ENCODE assay signal across 10 cellular contexts in genomic region chr10:11403116-11403515, GRCh38.
A peak's percentile ranks its signal among the peaks of the same experiment; 100 is the strongest.
DNase-seq lines count a peak whose midpoint lies in the region; ATAC-seq and TF ChIP-seq lines count a peak whose summit lies in the region.
"Had no signal": no experiment of that assay in that cellular context is flagged by ENCODE, and none has a peak within 500 bp of the region (broad histone marks: within the 10 kb centered on the region; RNA-seq: fewer than 3 reads in every experiment).

No MANE protein-coding gene starts in this region.

- no peaks in the 10 kb centered on the region for H3K36me3 Mint-ChIP-seq in activated T-cell treated with anti-CD3 and anti-CD28 coated beads, Interleukin-2, amount 50 U/mL, for 24 hours (ENCODE audit: low read depth)
- H3K36me3 Mint-ChIP-seq: CD14-positive monocyte had no signal

- H3K27me3 ChIP-seq in DND-41 (ENCODE audit: insufficient read depth, low read length, poor library complexity), result no peaks in the 10 kb centered on the region
- no peaks in the 10 kb centered on the region for H3K27me3 ChIP-seq in esophagus squamous epithelium

- no peaks in the 10 kb centered on the region for H4K20me1 ChIP-seq in DND-41 (ENCODE audit: insufficient read depth, low read length)

- intact Hi-C loops in esophagus squamous epithelium (cut with DNase I), result no loop called here

- WGBS in esophagus squamous epithelium, 2 donors, result 44 to 68% methylated on average over 9 to 11 of the region's 11 CpGs

- H3K27ac ChIP-seq in DND-41 (ENCODE audit: low read length) (peak overlapping the region; percentile 86), esophagus squamous epithelium (peak overlapping the region in 1 of 4 donors; percentile 28)

- DNase-seq in DND-41 (peak; percentile 89), NAMALWA (ENCODE audit: low spot score) (peak; percentile 14), iPS-NIHi11 (ENCODE audit: low spot score) (no peak), NCI-H2227 treated with DMSO at 0.1 percent for 48 hours (lab: John Stamatoyannopoulos, UW) (no peak), Ammon's horn (ENCODE audit: low spot score) (no peak), esophagus squamous epithelium (lab: John Stamatoyannopoulos, UW) (no peak)
- DNase-seq in activated T-cell treated with anti-CD3 and anti-CD28 coated beads, Interleukin-2, amount 50 U/mL, for 24 hours, result peak; percentile 59
- DNase-seq in stimulated activated CD4-positive, alpha-beta T cell treated with anti-CD3 and anti-CD28 coated beads, Interleukin-1b, Interleukin-23, amount 100 ng/mL, for 4 hours (ENCODE audit: low read depth in 2 of 2), result peak; percentile 9 to 37
- DNase-seq: NCI-H2081 treated with DMSO at 0.1 percent for 48 hours had no signal

- H3K9me3 ChIP-seq in DND-41 (ENCODE audit: insufficient read depth, low read length, severe bottlenecking) (no peaks in the 10 kb centered on the region), esophagus squamous epithelium (no peaks in the 10 kb centered on the region)

- ATAC-seq in DND-41 (ENCODE audit: insufficient read depth, low read depth), result peak; percentile 96

- H3K9ac ChIP-seq in DND-41 (ENCODE audit: low read depth, low read length), result peak overlapping the region; percentile 37

- H3K4me3 ChIP-seq in DND-41 (ENCODE audit: low read depth in 1 of 2, low read length in 2 of 2), result 0 out of 4 replicates have a peak overlapping the region, but pooled peaks of 1 of the 2 experiments have one; percentile 28
- no peak overlapping the region for H3K4me3 ChIP-seq in esophagus squamous epithelium

- H3K4me3 Mint-ChIP-seq in activated T-cell treated with anti-CD3 and anti-CD28 coated beads, Interleukin-2, amount 50 U/mL, for 24 hours, result peak overlapping the region; percentile 24
- H3K4me3 Mint-ChIP-seq: CD14-positive monocyte had no signal

- H3K4me1 ChIP-seq in DND-41 (ENCODE audit: insufficient read depth, low read length), result peaks cover 33% of the 10 kb centered on the region
- peaks cover 0 to 4% (median 0%) of the 10 kb centered on the region in 3 donors for H3K4me1 ChIP-seq in esophagus squamous epithelium

- no peak for TF ChIP-seq POLR2A in esophagus squamous epithelium (IDR thresholded peaks at IDR 0.05)

- no peaks in the 10 kb centered on the region for H3K36me3 ChIP-seq in DND-41 (ENCODE audit: insufficient read depth, low read length)
- H3K36me3 ChIP-seq in esophagus squamous epithelium, result no peaks in the 10 kb centered on the region

- peak overlapping the region; percentile 54 for H3K4me2 ChIP-seq in DND-41 (ENCODE audit: insufficient read depth, low read length)

- no peaks in the 10 kb centered on the region for H3K27me3 Mint-ChIP-seq in activated T-cell treated with anti-CD3 and anti-CD28 coated beads, Interleukin-2, amount 50 U/mL, for 24 hours

- peaks cover 2% of the 10 kb centered on the region for H3K9me3 Mint-ChIP-seq in activated T-cell treated with anti-CD3 and anti-CD28 coated beads, Interleukin-2, amount 50 U/mL, for 24 hours

- H3K4me1 Mint-ChIP-seq in activated T-cell treated with anti-CD3 and anti-CD28 coated beads, Interleukin-2, amount 50 U/mL, for 24 hours (ENCODE audit: low read depth), result peaks cover 67% of the 10 kb centered on the region

- TF ChIP-seq CTCF in DND-41 (IDR thresholded peaks at IDR 0.05; ENCODE audit: borderline replicate concordance, extremely low read depth, low read length, poor library complexity, severe bottlenecking), result no peak
- TF ChIP-seq CTCF in esophagus squamous epithelium (IDR thresholded peaks at IDR 0.05), result no peak

- H3K27ac Mint-ChIP-seq in activated T-cell treated with anti-CD3 and anti-CD28 coated beads, Interleukin-2, amount 50 U/mL, for 24 hours, result peak overlapping the region; percentile 89

- no peak overlapping the region; the same call in 1 of the 2 replicates for H2AFZ ChIP-seq in DND-41 (ENCODE audit: low read depth, low read length)

- no peaks in the 10 kb centered on the region for H3K79me2 ChIP-seq in DND-41 (ENCODE audit: insufficient read depth, low read length)

Comparison
In these comparisons a context has a peak if more than half of its experiments do, and no peak if none do; other contexts are left out.
1. DNase-seq: peak in DND-41 (single experiment), NAMALWA (single experiment), activated T-cell treated with anti-CD3 and anti-CD28 coated beads, Interleukin-2, amount 50 U/mL, for 24 hours (single experiment) and stimulated activated CD4-positive, alpha-beta T cell treated with anti-CD3 and anti-CD28 coated beads, Interleukin-1b, Interleukin-23, amount 100 ng/mL, for 4 hours (2 of 2); none in iPS-NIHi11 (single experiment), NCI-H2227 treated with DMSO at 0.1 percent for 48 hours (single experiment), Ammon's horn (single experiment) and esophagus squamous epithelium (single experiment).